In the genomic region with DNA sequence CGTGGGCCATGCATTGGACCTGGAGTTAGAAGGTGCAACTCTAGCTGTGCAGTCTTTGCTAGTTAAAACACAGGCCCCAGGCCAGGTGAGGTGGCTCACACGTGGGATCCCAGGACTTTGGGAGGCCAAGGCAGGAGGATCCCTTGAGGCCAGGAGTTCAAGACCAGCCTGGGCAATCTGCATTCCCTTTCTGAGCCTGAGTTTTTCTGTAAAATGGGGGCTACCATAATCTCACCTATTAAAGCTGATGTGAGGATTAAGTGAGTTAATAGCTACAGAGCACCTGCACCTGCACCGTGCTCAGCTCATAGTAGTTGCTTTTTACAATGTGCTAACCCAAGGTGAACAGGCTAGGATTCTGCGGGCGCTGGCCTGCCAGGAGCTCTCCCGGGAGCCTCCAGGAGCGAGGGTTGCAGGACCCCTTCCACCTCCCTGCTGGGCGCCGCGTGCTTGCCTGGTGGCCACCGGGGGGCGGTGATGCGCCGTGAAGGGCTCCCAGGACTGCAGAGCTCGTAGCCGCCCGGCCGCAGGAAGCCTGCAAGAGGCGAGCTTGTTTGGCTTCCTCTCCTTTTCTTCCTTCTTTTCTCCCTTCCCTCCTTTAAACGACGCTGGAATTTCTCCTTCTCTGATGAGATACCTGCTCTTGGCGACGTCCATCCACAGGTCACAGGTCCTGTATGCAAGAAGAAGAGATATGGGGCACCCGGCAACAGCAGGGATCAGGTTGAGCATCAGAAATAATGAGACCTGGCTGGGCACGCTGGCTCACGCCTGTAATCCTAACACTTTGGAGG, we compare ENCODE assay signal across 9 cellular contexts. TPM values are rescaled to one million over a fixed set of nuclear protein-coding genes. Genes with fewer than 3 reads are reported as not detected.
DNase-seq lines count a peak whose midpoint lies in the region; TF ChIP-seq lines count a peak whose summit lies in the region.
"Had no signal": no experiment of that assay in that cellular context is flagged by ENCODE, and none has a peak within 500 bp of the region (broad histone marks: within the 10 kb centered on the region; RNA-seq: fewer than 3 reads in every experiment).

No MANE protein-coding gene starts in this region.

- H3K27ac ChIP-seq in rectal smooth muscle tissue (ENCODE audit: low read depth, low read length), result no peak overlapping the region
- H3K27ac ChIP-seq in ascending aorta, result no peak overlapping the region
- H3K27ac ChIP-seq: BLaER1 treated with 17β-estradiol and CSF1 and Interleukin-3, amounts not matched to agents 10 nM and 100 nM had no signal

- H3K9ac ChIP-seq in rectal smooth muscle tissue (ENCODE audit: low read length), result no peak overlapping the region
- H3K9ac ChIP-seq: BLaER1 treated with 17β-estradiol and CSF1 and Interleukin-3, amounts not matched to agents 10 nM and 100 nM had no signal

- H3K9me3 ChIP-seq in ascending aorta, result peaks cover 5 to 12% of the 10 kb centered on the region in 2 donors

- intact Hi-C loops in ascending aorta (cut with DNase I), result no loop called here

- H3K27me3 ChIP-seq in rectal smooth muscle tissue (ENCODE audit: control insufficient read depth, insufficient read depth, low read length) (no peaks in the 10 kb centered on the region), ascending aorta (no peaks in the 10 kb centered on the region)
- H3K27me3 ChIP-seq: BLaER1 treated with 17β-estradiol and CSF1 and Interleukin-3, amounts not matched to agents 10 nM and 100 nM had no signal

- DNase-seq in NCI-H2081 (lab: John Stamatoyannopoulos, UW) (peak; percentile 20 to 30), NCI-H2081 treated with DMSO at 0.1 percent for 48 hours (lab: John Stamatoyannopoulos, UW) (no peak), OCI-M1 (lab: John Stamatoyannopoulos, UW) (peak; percentile 29), foreskin fibroblast (peak; percentile 16 to 63), mesenteric fat pad (ENCODE audit: low spot score) (no peak), ascending aorta (ENCODE audit: low spot score in 2 of 2) (no peak)
- peak; percentile 14 to 30 for DNase-seq in activated T-helper 1 cell treated with anti-CD3 and anti-CD28 coated beads, Interleukin-2, amount 50 U/mL, for 16 hours (ENCODE audit: low read depth in 1 of 2, low spot score in 1 of 2)

- H3K36me3 ChIP-seq in rectal smooth muscle tissue (ENCODE audit: control insufficient read depth, insufficient read depth, low read length), result no peaks in the 10 kb centered on the region
- no peaks in the 10 kb centered on the region for H3K36me3 ChIP-seq in ascending aorta
- H3K36me3 ChIP-seq: BLaER1 treated with 17β-estradiol and CSF1 and Interleukin-3, amounts not matched to agents 10 nM and 100 nM had no signal

- H3K4me1 ChIP-seq in rectal smooth muscle tissue (ENCODE audit: control insufficient read depth, insufficient read depth, low read length) (no peaks in the 10 kb centered on the region), ascending aorta (no peaks in the 10 kb centered on the region)

- H3K4me3 ChIP-seq in foreskin fibroblast (ENCODE audit: low read depth in 1 of 2, low read length in 2 of 2) (no peak overlapping the region), rectal smooth muscle tissue (ENCODE audit: low read length) (peak overlapping the region; percentile 27), ascending aorta (no peak overlapping the region)
- H3K4me3 ChIP-seq: BLaER1 treated with 17β-estradiol and CSF1 and Interleukin-3, amounts not matched to agents 10 nM and 100 nM had no signal

- TF ChIP-seq CTCF in foreskin fibroblast (IDR thresholded peaks at IDR 0.05; ENCODE audit: low read depth, low read length) (peak; percentile 79), ascending aorta (IDR thresholded peaks at IDR 0.05) (peak in 1 of 3 experiments; percentile 28)

RNA-seq across cellular contexts. Expression of a gene that starts 51.3 kb away (rescaled TPM):
- 15.4 TPM for total RNA-seq in mesenteric fat pad
- 11.8 TPM for total RNA-seq in ascending aorta

RNA-seq across cellular contexts. Expression of a gene that starts 54.7 kb away (rescaled TPM):
- total RNA-seq in mesenteric fat pad, result 0.51 TPM
- total RNA-seq in ascending aorta, result not detected

Comparison
In these comparisons a context has a peak if more than half of its experiments do, and no peak if none do; other contexts are left out.
1. DNase-seq: peak in NCI-H2081 (2 of 2), OCI-M1 (single experiment), activated T-helper 1 cell treated with anti-CD3 and anti-CD28 coated beads, Interleukin-2, amount 50 U/mL, for 16 hours (2 of 2) and foreskin fibroblast (2 of 2); none in NCI-H2081 treated with DMSO at 0.1 percent for 48 hours (single experiment), mesenteric fat pad (single experiment) and ascending aorta (0 of 2).